ENCODE assay signal across 13 cellular contexts in the genomic region with DNA sequence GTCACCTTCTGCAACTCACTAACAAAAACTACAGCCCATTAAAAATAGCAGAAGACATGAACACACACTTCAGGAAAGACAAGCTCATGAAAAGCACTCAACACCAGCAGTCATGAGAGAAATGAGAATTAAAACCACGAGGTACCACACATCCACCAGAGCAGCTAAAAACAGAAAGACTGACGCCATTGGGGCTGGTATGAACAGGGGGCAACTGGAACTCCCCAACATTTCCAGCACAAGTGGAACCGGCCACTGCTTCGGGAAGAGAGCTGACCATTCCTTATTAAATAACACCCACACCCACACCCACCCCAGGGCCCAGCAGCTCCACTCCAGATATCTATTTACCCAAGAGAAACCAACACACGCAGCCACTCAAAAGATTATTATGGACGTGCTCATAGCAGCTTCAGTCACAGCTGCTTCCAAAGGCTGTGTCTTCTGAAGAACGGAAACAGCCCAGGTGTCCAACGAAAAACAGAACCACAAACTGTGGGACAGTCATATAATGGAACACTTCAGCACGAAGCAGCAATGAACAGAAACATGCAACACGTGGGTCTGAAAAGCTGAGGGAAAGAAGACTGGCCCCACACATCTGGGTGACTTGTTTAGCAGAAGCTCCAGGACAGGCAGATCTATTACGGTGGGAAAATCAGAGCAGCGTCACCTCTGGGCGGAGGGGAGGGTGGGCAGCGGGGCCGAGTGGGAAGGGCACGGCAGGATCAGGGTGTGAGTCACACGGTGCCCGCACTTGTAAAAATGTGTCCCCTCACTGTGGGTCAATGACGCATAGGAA.
DNase-seq lines count a peak whose midpoint lies in the region; ATAC-seq and TF ChIP-seq lines count a peak whose summit lies in the region.
"Had no signal": no experiment of that assay in that cellular context is flagged by ENCODE, and none has a peak within 500 bp of the region (broad histone marks: within the 10 kb centered on the region; RNA-seq: fewer than 3 reads in every experiment).

No MANE protein-coding gene starts in this region.

- peak; percentile 48 for ATAC-seq in GM21717 (IDR thresholded peaks at IDR 0.05; ENCODE audit: unreplicated experiment)
- no peak for ATAC-seq in HG03342 (IDR thresholded peaks at IDR 0.05; ENCODE audit: unreplicated experiment)
- ATAC-seq in GM19395 (IDR thresholded peaks at IDR 0.05; ENCODE audit: unreplicated experiment): no peak
- no peak for ATAC-seq in HG03196 (IDR thresholded peaks at IDR 0.05; ENCODE audit: unreplicated experiment)
- ATAC-seq: gastrocnemius medialis, left lobe of liver had no signal

- DNase-seq in GM10266 (ENCODE audit: extremely low spot score) (peak; percentile 76), SW480 (ENCODE audit: low spot score) (peak; percentile 64)
- peak; percentile 45 for DNase-seq in stimulated activated CD8-positive, alpha-beta memory T cell treated with anti-CD3 and anti-CD28 coated beads, Interleukin-12 subunit alpha, Interleukin-12 subunit beta, amount 100 ng/mL, for 4 hours (ENCODE audit: low read depth)
- DNase-seq: cortex of kidney; DND-41; gastrocnemius medialis; NCI-H1694; stimulated activated CD4-positive, alpha-beta T cell treated with anti-CD3 and anti-CD28 coated beads, Interleukin-1b, Interleukin-23, amount 100 ng/mL, for 48 hours had no signal

- no peak for TF ChIP-seq CTCF in GM10266 (IDR thresholded peaks at IDR 0.05; ENCODE audit: control insufficient read depth, insufficient read depth, low read depth, missing control alignments)
